ENCODE assay signal across 1 cellular context in genomic region chr4:25172964-25173917, GRCh38.
TF ChIP-seq lines count a peak whose summit lies in the region.

No MANE protein-coding gene starts in this region.

TF ChIP-seq in HEK293, 187 proteins besides CTCF, POLR2A, EP300 and RAD21 (continued from another document):
- TF ChIP-seq PRDM6 (tag by site-specific recombination; IDR thresholded peaks at IDR 0.05), result peak; percentile 63
- peak; percentile 36; the same call in 1 of the 2 replicates for TF ChIP-seq ZNF629 (tag by site-specific recombination; IDR thresholded peaks at IDR 0.05)
- peak; percentile 59; the same call in 1 of the 2 replicates for TF ChIP-seq ZNF184 (tag by site-specific recombination; IDR thresholded peaks at IDR 0.05)
- TF ChIP-seq ZNF544 (tag by site-specific recombination; IDR thresholded peaks at IDR 0.05), result no peak
- no peak for TF ChIP-seq INSM2 (tag by site-specific recombination; IDR thresholded peaks at IDR 0.05)
- no peak for TF ChIP-seq ZNF501 (tag by site-specific recombination; IDR thresholded peaks at IDR 0.05)
- TF ChIP-seq ZNF600 (tag by site-specific recombination; IDR thresholded peaks at IDR 0.05), result no peak
- TF ChIP-seq GLIS2 (tag by site-specific recombination; IDR thresholded peaks at IDR 0.05), result no peak
- TF ChIP-seq HIC1 (tag by site-specific recombination; IDR thresholded peaks at IDR 0.05), result peak; percentile 62; the same call in 1 of the 2 replicates
- TF ChIP-seq ZNF114 (tag by site-specific recombination; IDR thresholded peaks at IDR 0.05), result no peak
- TF ChIP-seq PRDM1 (tag by site-specific recombination; IDR thresholded peaks at IDR 0.05), result peak; percentile 69; the same call in 1 of the 2 replicates
- TF ChIP-seq KLF17 (tag by site-specific recombination; IDR thresholded peaks at IDR 0.05), result no peak
- TF ChIP-seq ZNF704 (tag by site-specific recombination; IDR thresholded peaks at IDR 0.05), result no peak
- no peak for TF ChIP-seq GFI1B (tag by site-specific recombination; IDR thresholded peaks at IDR 0.05)
- TF ChIP-seq ZNF221 (tag by site-specific recombination; IDR thresholded peaks at IDR 0.05; ENCODE audit: borderline replicate concordance), result no peak
- no peak for TF ChIP-seq ZNF121 (tag by site-specific recombination; IDR thresholded peaks at IDR 0.05)
